ENCODE assay signal across 14 cellular contexts in the genomic region with DNA sequence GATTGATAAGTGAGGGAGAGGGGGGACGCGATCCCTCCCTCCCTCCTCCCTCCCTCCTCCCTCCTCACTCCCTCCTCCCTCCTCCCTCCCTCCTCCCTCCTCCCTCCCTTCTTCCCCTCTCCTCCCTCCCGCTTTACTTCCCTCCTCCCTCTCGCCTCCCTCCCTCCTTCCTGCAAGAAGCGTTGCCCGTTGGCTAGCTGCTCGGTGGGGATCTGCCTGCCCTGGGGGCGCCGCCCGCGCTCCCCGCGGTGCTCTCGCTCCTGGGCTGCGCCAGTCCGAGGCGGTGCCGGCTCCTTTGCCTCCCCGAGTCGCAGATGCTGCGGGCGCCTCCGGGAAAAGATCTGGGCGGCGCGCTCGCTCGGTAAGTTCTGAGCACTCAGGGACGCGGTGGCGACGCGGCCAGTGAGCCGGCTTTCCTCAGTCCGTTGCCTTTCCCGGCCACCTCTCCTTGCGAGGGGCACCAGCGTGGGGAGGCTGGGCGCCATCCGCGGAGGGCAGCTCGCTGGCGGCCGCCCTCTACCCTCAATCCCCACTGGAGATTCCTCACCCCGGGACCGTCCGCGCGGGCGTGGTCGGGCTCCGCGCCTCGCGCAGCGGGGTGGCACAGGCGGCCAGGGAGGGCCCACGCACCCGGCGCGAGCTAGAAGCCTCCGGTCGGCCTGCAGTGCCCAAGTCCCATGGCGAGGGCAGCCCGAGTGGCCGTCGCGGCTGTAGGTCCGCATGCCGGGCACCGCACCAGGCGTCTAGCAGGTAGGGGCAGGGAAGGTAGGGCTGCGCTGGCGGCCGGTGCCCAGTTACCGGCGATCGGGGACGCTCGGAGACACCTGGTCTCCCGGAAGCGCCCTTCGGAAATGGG. TPM values are rescaled to one million over a fixed set of nuclear protein-coding genes. Genes with fewer than 3 reads are reported as not detected.
DNase-seq lines count a peak whose midpoint lies in the region; ATAC-seq and TF ChIP-seq lines count a peak whose summit lies in the region.
"Had no signal": no experiment of that assay in that cellular context is flagged by ENCODE, and none has a peak within 500 bp of the region (broad histone marks: within the 10 kb centered on the region; RNA-seq: fewer than 3 reads in every experiment).

Gene SLITRK2, plus strand, starts transcription at position 164 of the 856 bp plus-strand sequence. CDS start 4,597 bp downstream, outside the sequence.

- no peaks in the 10 kb centered on the region for H3K36me3 ChIP-seq in HUES64 (ENCODE audit: insufficient read depth, low read length)
- no peaks in the 10 kb centered on the region for H3K36me3 ChIP-seq in naive thymus-derived CD4-positive, alpha-beta T cell (ENCODE audit: control insufficient read depth in 2 of 3, insufficient read depth in 3 of 3, low read length in 3 of 3)
- H3K36me3 ChIP-seq in thyroid gland, result no peaks in the 10 kb centered on the region
- H3K36me3 ChIP-seq: neutrophil, WERI-Rb-1 had no signal

- H3K4me3 Mint-ChIP-seq in naive thymus-derived CD4-positive, alpha-beta T cell, result peak within 1 kb of the TSS in 1 of 10 donors; percentile 44
- no peak within 1 kb of the TSS for H3K4me3 Mint-ChIP-seq in activated CD4-positive, alpha-beta T cell treated with anti-CD3 and anti-CD28 coated beads for 36 hours
- H3K4me3 Mint-ChIP-seq: activated naive CD4-positive, alpha-beta T cell treated with anti-CD3 and anti-CD28 coated beads for 36 hours had no signal

- H3K9me3 ChIP-seq in HUES64 (ENCODE audit: insufficient read depth, low read depth, low read length), result peaks cover 21% of the 10 kb centered on the region
- no peaks in the 10 kb centered on the region for H3K9me3 ChIP-seq in naive thymus-derived CD4-positive, alpha-beta T cell (ENCODE audit: control insufficient read depth in 2 of 3, low read length in 3 of 3)
- no peaks in the 10 kb centered on the region for H3K9me3 ChIP-seq in thyroid gland
- H3K9me3 ChIP-seq: neutrophil had no signal

- in situ Hi-C loops in ACHN (cut with HindIII; ENCODE audit: low pct_ligation_motif_present, low pct_unique_long_range_greater_than_20kb, low sequenced_read_pairs), result no loop called here

- intact Hi-C loops in naive thymus-derived CD4-positive, alpha-beta T cell (cut with micrococcal nuclease), result no loop called here
- intact Hi-C loops in thyroid gland (cut with DNase I), result no loop called here
- intact Hi-C loops in activated CD4-positive, alpha-beta T cell treated with anti-CD3 and anti-CD28 coated beads for 36 hours (cut with DNase I, micrococcal nuclease), result no loop called here

- H3K4me1 ChIP-seq in HUES64 (ENCODE audit: insufficient read depth, low read length) (no peaks in the 10 kb centered on the region), thyroid gland (no peaks in the 10 kb centered on the region)
- H3K4me1 ChIP-seq in naive thymus-derived CD4-positive, alpha-beta T cell (ENCODE audit: control insufficient read depth in 2 of 2, insufficient read depth in 2 of 2, low read length in 2 of 2), result no peaks in the 10 kb centered on the region

- 91% methylated on average over 81 of the region's 83 CpGs for WGBS in HUES64
- WGBS in thyroid gland, 2 donors, result 3 to 20% methylated on average over 1 to 29 of the region's 83 CpGs

- H3K27me3 Mint-ChIP-seq in naive thymus-derived CD4-positive, alpha-beta T cell, result peaks cover 26 to 45% (median 33%) of the 10 kb centered on the region in 5 donors
- H3K27me3 Mint-ChIP-seq in activated CD4-positive, alpha-beta T cell treated with anti-CD3 and anti-CD28 coated beads for 36 hours, result peaks cover 27% of the 10 kb centered on the region

- peaks cover 0 to 10% (median 0%) of the 10 kb centered on the region in 11 donors for H3K9me3 Mint-ChIP-seq in naive thymus-derived CD4-positive, alpha-beta T cell
- no peaks in the 10 kb centered on the region for H3K9me3 Mint-ChIP-seq in activated CD4-positive, alpha-beta T cell treated with anti-CD3 and anti-CD28 coated beads for 36 hours (ENCODE audit: low read depth)
- H3K9me3 Mint-ChIP-seq: activated naive CD4-positive, alpha-beta T cell treated with anti-CD3 and anti-CD28 coated beads for 36 hours had no signal

- peaks cover 0 to 5% (median 0%) of the 10 kb centered on the region in 5 donors for H3K36me3 Mint-ChIP-seq in naive thymus-derived CD4-positive, alpha-beta T cell
- no peaks in the 10 kb centered on the region for H3K36me3 Mint-ChIP-seq in activated CD4-positive, alpha-beta T cell treated with anti-CD3 and anti-CD28 coated beads for 36 hours (ENCODE audit: low read depth)

- H3K27me3 ChIP-seq in HUES64 (ENCODE audit: insufficient read depth, low read length) (peaks cover 59% of the 10 kb centered on the region), thyroid gland (peaks cover 2% of the 10 kb centered on the region)
- no peaks in the 10 kb centered on the region for H3K27me3 ChIP-seq in naive thymus-derived CD4-positive, alpha-beta T cell (ENCODE audit: control insufficient read depth in 2 of 2, insufficient read depth in 2 of 2, low read length in 2 of 2)

- H3K4me1 Mint-ChIP-seq in naive thymus-derived CD4-positive, alpha-beta T cell, result peaks cover 0 to 13% (median 0%) of the 10 kb centered on the region in 7 donors
- no peaks in the 10 kb centered on the region for H3K4me1 Mint-ChIP-seq in activated CD4-positive, alpha-beta T cell treated with anti-CD3 and anti-CD28 coated beads for 36 hours

- peak; percentile 38 for ATAC-seq in left lobe of liver
- no peak for ATAC-seq in naive thymus-derived CD4-positive, alpha-beta T cell
- ATAC-seq in activated CD4-positive, alpha-beta T cell treated with anti-CD3 and anti-CD28 coated beads for 36 hours, result no peak
- ATAC-seq: K562 had no signal

- H3K27ac ChIP-seq in HUES64 (ENCODE audit: low read depth, low read length) (no peak within 1 kb of the TSS), substantia nigra (ENCODE audit: low read depth, low read length, poor library complexity, severe bottlenecking) (peak within 1 kb of the TSS; percentile 71), thyroid gland (peak within 1 kb of the TSS in 1 of 3 donors; percentile 23)
- H3K27ac ChIP-seq in naive thymus-derived CD4-positive, alpha-beta T cell (ENCODE audit: low read depth, low read length), result no peak within 1 kb of the TSS
- H3K27ac ChIP-seq: neutrophil, WERI-Rb-1 had no signal

- CTCF ChIA-PET in naive thymus-derived CD4-positive, alpha-beta T cell (lab: Charles Lee), result no interaction called here
- CTCF ChIA-PET in activated CD4-positive, alpha-beta T cell treated with anti-CD3 and anti-CD28 coated beads for 36 hours (lab: Charles Lee), result no interaction called here

- peak in 1 of 2 donors; percentile 33 for TF ChIP-seq POLR2A in thyroid gland (IDR thresholded peaks at IDR 0.05)

- TF ChIP-seq CTCF in thyroid gland (IDR thresholded peaks at IDR 0.05), result no peak

- H3K27ac Mint-ChIP-seq in naive thymus-derived CD4-positive, alpha-beta T cell, result no peak within 1 kb of the TSS
- H3K27ac Mint-ChIP-seq in activated CD4-positive, alpha-beta T cell treated with anti-CD3 and anti-CD28 coated beads for 36 hours, result no peak within 1 kb of the TSS
- H3K27ac Mint-ChIP-seq: activated naive CD4-positive, alpha-beta T cell treated with anti-CD3 and anti-CD28 coated beads for 36 hours had no signal

- POLR2A ChIA-PET in naive thymus-derived CD4-positive, alpha-beta T cell (lab: Charles Lee), result no interaction called here
- POLR2A ChIA-PET in activated CD4-positive, alpha-beta T cell treated with anti-CD3 and anti-CD28 coated beads for 36 hours (lab: Charles Lee), result no interaction called here

- DNase-seq in cerebellar cortex (ENCODE audit: low spot score) (peak; percentile 28), left lobe of liver (ENCODE audit: low spot score) (no peak), substantia nigra (lab: John Stamatoyannopoulos, UW) (peak in 44 of 49 donors; percentile 2 to 72 (median 44)), thyroid gland (no peak), ACHN (no peak)
- DNase-seq in naive thymus-derived CD4-positive, alpha-beta T cell, result no peak
- no peak for DNase-seq in activated CD4-positive, alpha-beta T cell treated with anti-CD3 and anti-CD28 coated beads for 36 hours
- DNase-seq: activated naive CD4-positive, alpha-beta T cell treated with anti-CD3 and anti-CD28 coated beads for 36 hours; EL; WERI-Rb-1 had no signal

- H3K9ac ChIP-seq in HUES64 (ENCODE audit: low read depth, low read length), result no peak within 1 kb of the TSS

- H3K4me3 ChIP-seq in HUES64 (ENCODE audit: low read length), result peak within 1 kb of the TSS; percentile 16
- no peak within 1 kb of the TSS for H3K4me3 ChIP-seq in naive thymus-derived CD4-positive, alpha-beta T cell (ENCODE audit: low read length)
- H3K4me3 ChIP-seq in thyroid gland (replicated peaks in 1 of 3), result no peak within 1 kb of the TSS
- H3K4me3 ChIP-seq: K562 had no signal

RNA-seq across cellular contexts. Expression of gene SLITRK2, which starts in this region (rescaled TPM):
- under 0.01 TPM for polyA plus RNA-seq in HUES64 (2013, experiment 1 of 2)
- 0.06 TPM for polyA plus RNA-seq in HUES64 (2013, experiment 2 of 2)
- 0.03 TPM for total RNA-seq in left lobe of liver
- total RNA-seq in naive thymus-derived CD4-positive, alpha-beta T cell, result not detected
- not detected for polyA plus RNA-seq in naive thymus-derived CD4-positive, alpha-beta T cell
- 1 to 10 TPM in 1 of 4 donors, under 1 TPM in 3; 0.29 to 1.3 (median 0.39) TPM for total RNA-seq in thyroid gland
- not detected for total RNA-seq in activated CD4-positive, alpha-beta T cell treated with anti-CD3 and anti-CD28 coated beads for 36 hours
- total RNA-seq: activated naive CD4-positive, alpha-beta T cell treated with anti-CD3 and anti-CD28 coated beads for 36 hours; fibroblast of villous mesenchyme; K562 had no signal
- polyA plus RNA-seq: K562 had no signal

Comparison
In these comparisons a context has a peak if more than half of its experiments do, and no peak if none do; other contexts are left out.
1. Peak in ATAC-seq in left lobe of liver; RNA of the gene not detected or under 1 TPM.
2. DNase-seq: peak in cerebellar cortex (single experiment) and substantia nigra (44 of 49); none in left lobe of liver (single experiment), naive thymus-derived CD4-positive, alpha-beta T cell (0 of 9), thyroid gland (0 of 2), ACHN (single experiment) and activated CD4-positive, alpha-beta T cell treated with anti-CD3 and anti-CD28 coated beads for 36 hours (single experiment).